Comparison of ENCODE assay signal across 17 cellular contexts in the genomic region with DNA sequence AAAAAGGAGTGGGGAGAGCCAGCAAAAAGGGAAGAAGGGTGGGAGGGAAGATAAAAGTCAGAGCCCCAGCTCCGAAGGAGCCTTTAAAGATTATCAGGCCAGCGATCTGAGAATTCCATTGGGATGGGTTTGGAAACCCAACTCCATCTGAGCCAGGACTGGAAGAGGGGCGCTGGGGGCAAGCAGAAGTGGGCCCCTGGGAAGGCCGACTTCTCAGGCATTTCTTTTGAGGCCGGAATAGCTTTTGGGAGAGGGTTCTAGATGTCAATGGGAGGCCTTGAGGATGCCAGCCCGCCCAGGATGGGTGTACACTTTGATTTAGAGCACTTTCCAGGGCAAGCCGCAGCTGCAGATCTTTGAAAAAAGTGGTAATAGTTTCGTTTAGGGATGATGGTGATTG. TPM values are rescaled to one million over a fixed set of nuclear protein-coding genes. Genes with fewer than 3 reads are reported as not detected.
DNase-seq lines count a peak whose midpoint lies in the region; ATAC-seq and TF ChIP-seq lines count a peak whose summit lies in the region.
"Had no signal": no experiment of that assay in that cellular context is flagged by ENCODE, and none has a peak within 500 bp of the region (broad histone marks: within the 10 kb centered on the region; RNA-seq: fewer than 3 reads in every experiment).

No MANE protein-coding gene starts in this region.

- H3K27me3 Mint-ChIP-seq in CD14-positive monocyte (ENCODE audit: low read depth in 3 of 3) (peaks cover 77 to 95% (median 94%) of the 10 kb centered on the region in 3 donors), endodermal cell (ENCODE audit: insufficient read depth) (peaks cover 45% of the 10 kb centered on the region)
- H3K27me3 Mint-ChIP-seq in activated CD4-positive, alpha-beta T cell treated with anti-CD3 and anti-CD28 coated beads for 36 hours = peaks cover 71% of the 10 kb centered on the region

- no peak overlapping the region for H2AFZ ChIP-seq in neuronal stem cell (ENCODE audit: low read length)

- no peak overlapping the region for H3K27ac Mint-ChIP-seq in CD14-positive monocyte
- no peak overlapping the region for H3K27ac Mint-ChIP-seq in endodermal cell
- H3K27ac Mint-ChIP-seq in activated CD4-positive, alpha-beta T cell treated with anti-CD3 and anti-CD28 coated beads for 36 hours = no peak overlapping the region
- H3K27ac Mint-ChIP-seq: HFFc6 had no signal

- peaks cover 64% of the 10 kb centered on the region for H3K27me3 ChIP-seq in endodermal cell (ENCODE audit: control insufficient read depth, insufficient read depth, low read length, poor library complexity, severe bottlenecking)
- H3K27me3 ChIP-seq in neuronal stem cell (ENCODE audit: control insufficient read depth in 3 of 3, insufficient read depth in 3 of 3, low read depth in 1 of 3, low read length in 3 of 3) = no peaks in the 10 kb centered on the region
- H3K27me3 ChIP-seq in heart left ventricle = peaks cover 48 to 99% (median 98%) of the 10 kb centered on the region in 9 donors
- H3K27me3 ChIP-seq in lower lobe of right lung (ENCODE audit: low read depth) = peaks cover 97% of the 10 kb centered on the region

- no peak overlapping the region for H3K18ac ChIP-seq in neuronal stem cell (ENCODE audit: low read length)

- H2BK5ac ChIP-seq in neuronal stem cell (ENCODE audit: low read length) = no peak overlapping the region

- DNase-seq in CD14-positive monocyte (ENCODE audit: low spot score) = no peak
- DNase-seq in endodermal cell = peak; percentile 57
- no peak for DNase-seq in neuronal stem cell (ENCODE audit: low spot score)
- no peak for DNase-seq in NCI-H345 (lab: John Stamatoyannopoulos, UW)
- DNase-seq in heart left ventricle = no peak
- DNase-seq in lower lobe of right lung = no peak
- DNase-seq in activated CD4-positive, alpha-beta T cell treated with anti-CD3 and anti-CD28 coated beads for 36 hours = no peak
- DNase-seq: DND-41, GOT3, HFFc6, NCI-H1436 treated with DMSO at 0.1 percent for 48 hours, NCI-H2081, NCI-H510A treated with DMSO at 0.1 percent for 48 hours had no signal

- no peak overlapping the region for H2AK5ac ChIP-seq in neuronal stem cell (ENCODE audit: low read depth, low read length)

- no peak overlapping the region for H2BK120ac ChIP-seq in neuronal stem cell (ENCODE audit: low read depth, low read length)

- CTCF ChIA-PET in activated CD4-positive, alpha-beta T cell treated with anti-CD3 and anti-CD28 coated beads for 36 hours (lab: Charles Lee) = no interaction called here

- ATAC-seq in heart left ventricle (no peak), lower lobe of right lung (no peak)
- ATAC-seq in activated CD4-positive, alpha-beta T cell treated with anti-CD3 and anti-CD28 coated beads for 36 hours = no peak
- ATAC-seq: HepG2 had no signal

- no peaks in the 10 kb centered on the region for H3K9me3 ChIP-seq in endodermal cell (ENCODE audit: control insufficient read depth, low read length)
- H3K9me3 ChIP-seq in neuronal stem cell (replicated peaks in 1 of 2; ENCODE audit: control insufficient read depth in 2 of 2, insufficient read depth in 1 of 2, low read depth in 1 of 2, low read length in 2 of 2) = peaks cover 0 to 9% of the 10 kb centered on the region in 2 donors
- H3K9me3 ChIP-seq in heart left ventricle = no peaks in the 10 kb centered on the region
- H3K9me3 ChIP-seq in lower lobe of right lung = no peaks in the 10 kb centered on the region

- no peak overlapping the region for H2BK12ac ChIP-seq in neuronal stem cell (ENCODE audit: low read length)

- no peak for TF ChIP-seq POLR2A in heart left ventricle (IDR thresholded peaks at IDR 0.05)

- H3K4me1 ChIP-seq in endodermal cell (ENCODE audit: control insufficient read depth, insufficient read depth, low read length) (peaks cover 10% of the 10 kb centered on the region), neuronal stem cell (ENCODE audit: control insufficient read depth in 2 of 2, insufficient read depth in 1 of 2, low read depth in 1 of 2, low read length in 2 of 2) (peaks cover 17 to 29% of the 10 kb centered on the region in 2 donors), heart left ventricle (peaks cover 0 to 22% (median 2%) of the 10 kb centered on the region in 12 donors), lower lobe of right lung (peaks cover 25% of the 10 kb centered on the region)
- H3K4me1 ChIP-seq: BLaER1 had no signal

- H3K4ac ChIP-seq in neuronal stem cell (ENCODE audit: low read length) = no peak overlapping the region

- POLR2A ChIA-PET in activated CD4-positive, alpha-beta T cell treated with anti-CD3 and anti-CD28 coated beads for 36 hours (lab: Charles Lee) = no interaction called here

- 67 to 77% methylated on average over 7 to 8 of the region's 8 CpGs for WGBS in endodermal cell (ENCODE audit: insufficient coverage in 1 of 2, insufficient read length in 1 of 2), 2 experiments
- no CpG with 5 or more reads among the region's 8 CpGs for WGBS in neuronal stem cell (ENCODE audit: extremely low coverage in 2 of 2, insufficient read length in 2 of 2, insufficient replicate concordance in 1 of 2), 2 donors
- 10 to 19% (median 11%) methylated on average over 8 of the region's 8 CpGs for WGBS in heart left ventricle, 4 donors

- H3K14ac ChIP-seq in neuronal stem cell (ENCODE audit: low read length) = no peak overlapping the region

- intact Hi-C loops in CD14-positive monocyte (cut with micrococcal nuclease) = loop anchor here in 1 of 2 donors (5.0 kb wide), 1 partner anchor 977 kb away; no protein-coding TSS in a partner anchor
- intact Hi-C loops in heart left ventricle (cut with DNase I) = loop anchor here in 6 of 10 donors (5.0 kb wide), 2 partner anchors 552 to 977 kb away; no protein-coding TSS in a partner anchor
- intact Hi-C loops in lower lobe of right lung (cut with DNase I) = no loop called here
- intact Hi-C loops in activated CD4-positive, alpha-beta T cell treated with anti-CD3 and anti-CD28 coated beads for 36 hours (cut with DNase I, micrococcal nuclease) = loop anchor here in 1 of 2 experiments (10.0 kb wide), 1 partner anchor 550 kb away; no protein-coding TSS in a partner anchor

- no peak overlapping the region for H3K4me2 ChIP-seq in neuronal stem cell (ENCODE audit: insufficient read depth, low read length, poor library complexity, severe bottlenecking)
- H3K4me2 ChIP-seq: BLaER1, KMS-11 had no signal

- H2BK15ac ChIP-seq in neuronal stem cell (ENCODE audit: low read length) = no peak overlapping the region

- H3K4me3 Mint-ChIP-seq in CD14-positive monocyte (peak overlapping the region; percentile 58 to 88), endodermal cell (no peak overlapping the region)
- H3K4me3 Mint-ChIP-seq in activated CD4-positive, alpha-beta T cell treated with anti-CD3 and anti-CD28 coated beads for 36 hours = no peak overlapping the region

- peaks cover 8 to 37% (median 23%) of the 10 kb centered on the region in 7 donors for H3K9me3 Mint-ChIP-seq in CD14-positive monocyte
- no peaks in the 10 kb centered on the region for H3K9me3 Mint-ChIP-seq in endodermal cell
- peaks cover 4% of the 10 kb centered on the region for H3K9me3 Mint-ChIP-seq in activated CD4-positive, alpha-beta T cell treated with anti-CD3 and anti-CD28 coated beads for 36 hours (ENCODE audit: low read depth)
- H3K9me3 Mint-ChIP-seq: HFFc6 had no signal

- H3K27ac ChIP-seq in angular gyrus (ENCODE audit: low read depth, low read length) = peak overlapping the region; percentile 88
- H3K27ac ChIP-seq in endodermal cell (ENCODE audit: low read depth, low read length) = no peak overlapping the region
- H3K27ac ChIP-seq in neuronal stem cell (replicated peaks; ENCODE audit: low read length) = peak overlapping the region; percentile 3
- H3K27ac ChIP-seq in heart left ventricle = no peak overlapping the region
- H3K27ac ChIP-seq in lower lobe of right lung = no peak overlapping the region
- H3K27ac ChIP-seq: BLaER1, KMS-11 had no signal

- peaks cover 2% of the 10 kb centered on the region for H3K79me1 ChIP-seq in neuronal stem cell (ENCODE audit: low read depth, low read length)

- no peak overlapping the region for H4K8ac ChIP-seq in neuronal stem cell (ENCODE audit: low read depth, low read length)

- TF ChIP-seq CTCF in CD14-positive monocyte (IDR thresholded peaks at IDR 0.05) = no peak
- TF ChIP-seq CTCF in endodermal cell (conservative IDR thresholded peaks at IDR 0.05) = no peak
- TF ChIP-seq CTCF in heart left ventricle (IDR thresholded peaks at IDR 0.05) = no peak
- no peak for TF ChIP-seq CTCF in lower lobe of right lung (IDR thresholded peaks at IDR 0.05)

- no peak overlapping the region for H4K91ac ChIP-seq in neuronal stem cell (ENCODE audit: low read depth, low read length, poor library complexity)

- peaks cover 0 to 19% of the 10 kb centered on the region in 2 donors for H3K36me3 Mint-ChIP-seq in CD14-positive monocyte
- H3K36me3 Mint-ChIP-seq in endodermal cell (ENCODE audit: low read depth) = no peaks in the 10 kb centered on the region
- peaks cover 2% of the 10 kb centered on the region for H3K36me3 Mint-ChIP-seq in activated CD4-positive, alpha-beta T cell treated with anti-CD3 and anti-CD28 coated beads for 36 hours (ENCODE audit: low read depth)

- H3K9ac ChIP-seq in endodermal cell (ENCODE audit: extremely low read depth, low read length, poor library complexity, severe bottlenecking) = no peak overlapping the region
- H3K9ac ChIP-seq in neuronal stem cell (ENCODE audit: low read depth, low read length, poor library complexity) = no peak overlapping the region
- H3K9ac ChIP-seq: BLaER1, KMS-11 had no signal

- peaks cover 39% of the 10 kb centered on the region for H3K4me1 Mint-ChIP-seq in CD14-positive monocyte
- H3K4me1 Mint-ChIP-seq in endodermal cell = peaks cover 56% of the 10 kb centered on the region
- peaks cover 15% of the 10 kb centered on the region for H3K4me1 Mint-ChIP-seq in activated CD4-positive, alpha-beta T cell treated with anti-CD3 and anti-CD28 coated beads for 36 hours

- no peaks in the 10 kb centered on the region for H3K36me3 ChIP-seq in endodermal cell (ENCODE audit: control insufficient read depth, insufficient read depth, low read length)
- peaks cover 0 to 16% of the 10 kb centered on the region in 2 donors for H3K36me3 ChIP-seq in neuronal stem cell (replicated peaks in 1 of 2; ENCODE audit: control insufficient read depth in 2 of 2, insufficient read depth in 2 of 2, low read length in 2 of 2)
- no peaks in the 10 kb centered on the region for H3K36me3 ChIP-seq in heart left ventricle
- H3K36me3 ChIP-seq in lower lobe of right lung = no peaks in the 10 kb centered on the region
- H3K36me3 ChIP-seq: BLaER1 had no signal

- H3K23ac ChIP-seq in neuronal stem cell (ENCODE audit: low read depth, low read length, poor library complexity) = no peak overlapping the region

- H3K4me3 ChIP-seq in endodermal cell (ENCODE audit: low read length) = no peak overlapping the region
- H3K4me3 ChIP-seq in neuronal stem cell (ENCODE audit: low read length in 2 of 2) = no peak overlapping the region
- H3K4me3 ChIP-seq in heart left ventricle = no peak overlapping the region
- no peak overlapping the region for H3K4me3 ChIP-seq in lower lobe of right lung
- H3K4me3 ChIP-seq: BLaER1 had no signal

RNA-seq across cellular contexts. Expression of gene SOX2, which starts 6.6 kb away (rescaled TPM):
- polyA plus RNA-seq in CD14-positive monocyte (not detected), heart left ventricle (under 1 TPM; 0.11 to 0.30 TPM)
- total RNA-seq in endodermal cell (10 to 100 TPM in 1 of 2 donors, 1 to 10 TPM in 1; 1.8 to 39.5 TPM), heart left ventricle (1 to 10 TPM in 2 of 9 donors, under 1 TPM in 2, not detected in 5; 0.09 to 1.1 (median 0.61) TPM), lower lobe of right lung (4.0 TPM)
- polyA plus RNA-seq in endodermal cell (2013, experiment 1 of 2) = 240 TPM
- 203 TPM for polyA plus RNA-seq in endodermal cell (2013, experiment 2 of 2)
- polyA plus RNA-seq in neuronal stem cell (2013, experiment 1 of 2) = 589 TPM
- polyA plus RNA-seq in neuronal stem cell (2013, experiment 2 of 2) = 620 TPM
- total RNA-seq in activated CD4-positive, alpha-beta T cell treated with anti-CD3 and anti-CD28 coated beads for 36 hours = not detected
- total RNA-seq: HepG2, HFFc6 had no signal
- polyA plus RNA-seq: HepG2 had no signal

Comparison
In these comparisons a context has a peak if more than half of its experiments do, and no peak if none do; other contexts are left out.
1. H3K4me3 Mint-ChIP-seq: peak in CD14-positive monocyte (2 of 2); none in endodermal cell (single experiment) and activated CD4-positive, alpha-beta T cell treated with anti-CD3 and anti-CD28 coated beads for 36 hours (single experiment).
2. H3K27ac ChIP-seq: peak in angular gyrus (single experiment) and neuronal stem cell (single experiment); none in endodermal cell (single experiment), heart left ventricle (0 of 12) and lower lobe of right lung (single experiment).